ENCODE assay signal across 19 cellular contexts in the genomic region with DNA sequence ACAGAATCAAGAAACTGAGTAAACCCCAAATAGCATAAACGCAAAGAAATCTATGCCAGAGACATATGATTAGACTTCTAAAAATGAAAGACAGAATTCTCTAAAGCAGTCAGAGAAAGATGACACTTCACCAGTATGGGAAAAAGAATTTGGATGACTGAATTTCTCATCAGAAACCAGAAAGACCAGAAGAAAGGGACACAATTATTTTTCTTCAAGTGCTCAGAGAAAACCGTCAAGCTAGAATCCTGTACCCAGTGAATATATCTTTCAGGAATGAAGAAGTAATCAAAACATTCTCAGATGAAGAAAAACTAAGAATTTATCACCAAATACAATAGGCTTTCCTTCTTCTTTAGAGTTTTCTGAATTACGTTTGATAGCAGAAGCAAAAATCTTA. TPM values are rescaled to one million over a fixed set of nuclear protein-coding genes. Genes with fewer than 3 reads are reported as not detected.
A peak's percentile ranks its signal among the peaks of the same experiment; 100 is the strongest.
DNase-seq lines count a peak whose midpoint lies in the region; ATAC-seq and TF ChIP-seq lines count a peak whose summit lies in the region.
"Had no signal": no experiment of that assay in that cellular context is flagged by ENCODE, and none has a peak within 500 bp of the region (broad histone marks: within the 10 kb centered on the region; RNA-seq: fewer than 3 reads in every experiment).

No MANE protein-coding gene starts in this region.

- H4K91ac ChIP-seq in IMR-90 (ENCODE audit: insufficient read depth, low read depth, low read length), result no peak overlapping the region

- intact Hi-C loops in IMR-90 (cut with micrococcal nuclease) (no loop called here), OCI-LY7 (cut with micrococcal nuclease; ENCODE audit: unreplicated experiment) (no loop called here), left ventricle myocardium superior (cut with micrococcal nuclease) (no loop called here), psoas muscle (cut with DNase I) (no loop called here)
- intact Hi-C loops in dendritic cell treated with granulocyte-macrophage colony-stimulating factor and Interleukin-4, amounts not matched to agents 40 ng/mL and 50 ng/mL, for 4 days (cut with micrococcal nuclease), result no loop called here

- POLR2A ChIA-PET in IMR-90 (lab: Charles Lee; ENCODE audit: unreplicated experiment), result no interaction called here
- POLR2A ChIA-PET in OCI-LY7 (lab: Charles Lee), result interaction anchor here (1.0 to 1.1 kb wide), 2 partner anchors 13 to 23 kb away, joined by 3 read pairs; no protein-coding TSS in a partner anchor

- H3K27ac ChIP-seq in IMR-90 (ENCODE audit: insufficient read depth, low read length), result no peak overlapping the region
- H3K27ac ChIP-seq in OCI-LY7 (ENCODE audit: low read depth, low read length, poor library complexity, severe bottlenecking), result no peak overlapping the region
- H3K27ac ChIP-seq in psoas muscle, result no peak overlapping the region

- no peak overlapping the region for H2BK15ac ChIP-seq in IMR-90 (ENCODE audit: low read depth, low read length)

- H2AK9ac ChIP-seq in IMR-90 (replicated peaks; ENCODE audit: low read depth, low read length, poor library complexity), result no peak overlapping the region

- H3K27me3 ChIP-seq in IMR-90 (ENCODE audit: control insufficient read depth, insufficient read depth, low read length), result no peaks in the 10 kb centered on the region
- no peaks in the 10 kb centered on the region for H3K27me3 ChIP-seq in psoas muscle (ENCODE audit: insufficient read depth in 3 of 3, low read length in 2 of 3)

- no peaks in the 10 kb centered on the region for H3K9me3 ChIP-seq in IMR-90 (ENCODE audit: control insufficient read depth, insufficient read depth, low read length)
- H3K9me3 ChIP-seq in OCI-LY7 (ENCODE audit: low read length), result no peaks in the 10 kb centered on the region
- no peaks in the 10 kb centered on the region for H3K9me3 ChIP-seq in psoas muscle

- H3K36me3 Mint-ChIP-seq in dendritic cell treated with granulocyte-macrophage colony-stimulating factor and Interleukin-4, amounts not matched to agents 40 ng/mL and 50 ng/mL, for 4 days (ENCODE audit: low read depth), result peaks cover 53% of the 10 kb centered on the region
- peaks cover 27% of the 10 kb centered on the region for H3K36me3 Mint-ChIP-seq in type B pancreatic cell

- peaks cover 41% of the 10 kb centered on the region for H3K4me1 Mint-ChIP-seq in dendritic cell treated with granulocyte-macrophage colony-stimulating factor and Interleukin-4, amounts not matched to agents 40 ng/mL and 50 ng/mL, for 4 days (ENCODE audit: low read depth)
- H3K4me1 Mint-ChIP-seq in type B pancreatic cell (ENCODE audit: unreplicated experiment), result no peaks in the 10 kb centered on the region

- H2AFZ ChIP-seq in IMR-90 (replicated peaks; ENCODE audit: low read length, poor library complexity) (no peak overlapping the region), OCI-LY7 (ENCODE audit: low read length) (no peak overlapping the region)
- H2AFZ ChIP-seq: GM23338 had no signal

- H3K4me2 ChIP-seq in IMR-90 (ENCODE audit: low read depth, low read length) (no peak overlapping the region), OCI-LY7 (ENCODE audit: low read length) (no peak overlapping the region)
- H3K4me2 ChIP-seq: GM23338 had no signal

- H3K23ac ChIP-seq in IMR-90 (ENCODE audit: low read depth, low read length), result no peak overlapping the region

- dilution Hi-C loops in IMR-90 (cut with HindIII; ENCODE audit: low sequenced_read_pairs, unreplicated experiment), result no loop called here

- no peaks in the 10 kb centered on the region for H3K27me3 Mint-ChIP-seq in dendritic cell treated with granulocyte-macrophage colony-stimulating factor and Interleukin-4, amounts not matched to agents 40 ng/mL and 50 ng/mL, for 4 days
- no peaks in the 10 kb centered on the region for H3K27me3 Mint-ChIP-seq in type B pancreatic cell
- H3K27me3 Mint-ChIP-seq: CD4-positive, alpha-beta memory T cell had no signal

- H3K4me1 ChIP-seq in IMR-90 (ENCODE audit: control insufficient read depth, insufficient read depth, low read length) (no peaks in the 10 kb centered on the region), OCI-LY7 (ENCODE audit: insufficient read depth, low read length, poor library complexity, severe bottlenecking) (peaks cover 10% of the 10 kb centered on the region), psoas muscle (no peaks in the 10 kb centered on the region)

- no peak overlapping the region for H3K18ac ChIP-seq in IMR-90 (ENCODE audit: low read depth, low read length)

- H3K4ac ChIP-seq in IMR-90 (ENCODE audit: low read depth, low read length), result no peak overlapping the region

- H2AK5ac ChIP-seq in IMR-90 (ENCODE audit: low read depth, low read length), result no peak overlapping the region

- H3K9ac ChIP-seq in IMR-90 (ENCODE audit: low read depth, low read length), result no peak overlapping the region

- ATAC-seq in IMR-90 (ENCODE audit: low read depth) (peak; percentile 57), left ventricle myocardium superior (no peak), psoas muscle (no peak)
- ATAC-seq: GM23338, HCT116 had no signal

- no peak overlapping the region for H3K56ac ChIP-seq in IMR-90 (ENCODE audit: extremely low read depth, insufficient read depth, low read length)

- TF ChIP-seq CTCF in IMR-90 (conservative IDR thresholded peaks at IDR 0.05; ENCODE audit: low read depth, low read length), result no peak
- TF ChIP-seq CTCF in OCI-LY7 (conservative IDR thresholded peaks at IDR 0.05; ENCODE audit: low read length), result no peak
- no peak for TF ChIP-seq CTCF in type B pancreatic cell (conservative IDR thresholded peaks at IDR 0.05)
- no peak for TF ChIP-seq CTCF in psoas muscle (IDR thresholded peaks at IDR 0.05)

- H2BK20ac ChIP-seq in IMR-90 (ENCODE audit: low read depth, low read length), result no peak overlapping the region

- CTCF ChIA-PET in IMR-90 (lab: Yijun Ruan, JAX), result interaction anchor here (0.6 kb wide), 1 partner anchor 230 kb away, joined by 4 read pairs; no protein-coding TSS in a partner anchor
- CTCF ChIA-PET in OCI-LY7 (lab: Charles Lee; ENCODE audit: unreplicated experiment), result no interaction called here

- in situ Hi-C loops in IMR-90 (cut with MboI; ENCODE audit: low sequenced_read_pairs), result no loop called here

- H2BK120ac ChIP-seq in IMR-90 (ENCODE audit: low read depth, low read length), result no peak overlapping the region

- H3K9me3 Mint-ChIP-seq in dendritic cell treated with granulocyte-macrophage colony-stimulating factor and Interleukin-4, amounts not matched to agents 40 ng/mL and 50 ng/mL, for 4 days, result no peaks in the 10 kb centered on the region
- peaks cover 4% of the 10 kb centered on the region for H3K9me3 Mint-ChIP-seq in type B pancreatic cell
- H3K9me3 Mint-ChIP-seq: CD4-positive, alpha-beta memory T cell; GM23338; H9 had no signal

- no peaks in the 10 kb centered on the region for H3K79me2 ChIP-seq in OCI-LY7 (ENCODE audit: insufficient read depth, low read depth, low read length)

- DNase-seq in IMR-90 (peak; percentile 16), OCI-LY7 (ENCODE audit: low spot score) (no peak), type B pancreatic cell (ENCODE audit: extremely low spot score, unreplicated experiment) (no peak), left ventricle myocardium superior (no peak), psoas muscle (no peak)
- DNase-seq: C1 segment of cervical spinal cord; Calu3; CD4-positive, alpha-beta memory T cell; COR-L47; DMS53; DMS79 treated with DMSO at 0.1 percent for 48 hours; GF-D8; H9 had no signal

- H3K14ac ChIP-seq in IMR-90 (replicated peaks; ENCODE audit: low read depth, low read length), result no peak overlapping the region

- no peak for TF ChIP-seq POLR2A in IMR-90 (IDR thresholded peaks at IDR 0.05; ENCODE audit: low read depth, low read length)

- no peaks in the 10 kb centered on the region for H3K79me1 ChIP-seq in IMR-90 (ENCODE audit: low read depth in 1 of 2, low read length in 2 of 2)

- H2BK5ac ChIP-seq in IMR-90 (ENCODE audit: low read depth, low read length, poor library complexity, severe bottlenecking), result no peak overlapping the region

- H3K36me3 ChIP-seq in IMR-90 (ENCODE audit: control insufficient read depth, insufficient read depth, low read length) (peaks cover 27% of the 10 kb centered on the region), OCI-LY7 (ENCODE audit: insufficient read depth, low read length) (peaks cover 39% of the 10 kb centered on the region), psoas muscle (ENCODE audit: insufficient read depth in 1 of 2, low read depth in 1 of 2) (peaks cover 3 to 28% of the 10 kb centered on the region in 2 donors)

- peak overlapping the region; percentile 62 for H3K27ac Mint-ChIP-seq in dendritic cell treated with granulocyte-macrophage colony-stimulating factor and Interleukin-4, amounts not matched to agents 40 ng/mL and 50 ng/mL, for 4 days
- peak overlapping the region; percentile 78 for H3K27ac Mint-ChIP-seq in type B pancreatic cell
- H3K27ac Mint-ChIP-seq: CD4-positive, alpha-beta memory T cell; GM23338; H9 had no signal

- TF ChIP-seq RAD21 in IMR-90 (IDR thresholded peaks at IDR 0.05; ENCODE audit: low read length), result no peak

- BruUV-seq in IMR-90 (replicated peaks; lab: Mats Ljungman, UMichigan) (no TSS peak), OCI-LY7 (replicated peaks; lab: Mats Ljungman, UMichigan) (TSS peak; percentile 20)

- WGBS in IMR-90 (ENCODE audit: extremely low coverage in 2 of 2, insufficient read length in 1 of 2), 2 experiments, result no CpG with 5 or more reads among the region's 3 CpGs
- 96 to 99% (median 97%) methylated on average over 3 of the region's 3 CpGs for WGBS in psoas muscle, 3 donors

- no peak overlapping the region for H4K8ac ChIP-seq in IMR-90 (ENCODE audit: low read depth in 2 of 2, low read length in 2 of 2)

- H4K20me1 ChIP-seq in IMR-90 (ENCODE audit: insufficient read depth, low read length) (no peaks in the 10 kb centered on the region; the same call in 1 of the 2 replicates), OCI-LY7 (ENCODE audit: insufficient read depth, low read length) (no peaks in the 10 kb centered on the region)

- H3K9me1 ChIP-seq in IMR-90 (ENCODE audit: insufficient read depth, low read length), result peaks cover 3% of the 10 kb centered on the region

- H3K4me3 ChIP-seq in IMR-90 (ENCODE audit: insufficient read depth, low read depth, low read length) (no peak overlapping the region), OCI-LY7 (ENCODE audit: low read depth, low read length, poor library complexity, severe bottlenecking) (no peak overlapping the region), psoas muscle (no peak overlapping the region)
- H3K4me3 ChIP-seq: GM23338 had no signal

- H3K4me3 Mint-ChIP-seq in dendritic cell treated with granulocyte-macrophage colony-stimulating factor and Interleukin-4, amounts not matched to agents 40 ng/mL and 50 ng/mL, for 4 days, result no peak overlapping the region
- H3K4me3 Mint-ChIP-seq in type B pancreatic cell, result peak overlapping the region; percentile 18
- H3K4me3 Mint-ChIP-seq: CD4-positive, alpha-beta memory T cell; GM23338; H9 had no signal

- H4K5ac ChIP-seq in IMR-90 (ENCODE audit: low read depth, low read length), result no peak overlapping the region

- H3K9me2 ChIP-seq in OCI-LY7 (ENCODE audit: insufficient read depth, low read length), result no peaks in the 10 kb centered on the region

RNA-seq across cellular contexts. Expression of gene ESPNL, which starts 14.2 kb away (rescaled TPM):
- 1.4 and 2.0 TPM in 2 replicates for total RNA-seq in IMR-90 (2012; rRNA removed)
- 2.0 and 2.6 TPM in 2 replicates for polyA plus RNA-seq in IMR-90 (2012; rRNA removed)
- polyA plus RNA-seq in IMR-90 (2012; cell fraction: cytosol; rRNA removed), result 3.2 and 3.7 TPM in 2 replicates
- polyA plus RNA-seq in IMR-90 (2012; cell fraction: nucleus; rRNA removed; ENCODE audit: low replicate concordance), result 2.9 and 9.5 TPM in 2 replicates
- total RNA-seq in OCI-LY7 (2014; rRNA removed; shearing (Covaris generic)), result 7.6 and 7.7 TPM in 2 replicates
- total RNA-seq in OCI-LY7 (2022), result 3.4 and 5.0 TPM in 2 replicates
- 0.12 and 0.24 TPM in 2 replicates for total RNA-seq in type B pancreatic cell (ENCODE audit: low replicate concordance)
- total RNA-seq in left ventricle myocardium superior, result not detected
- total RNA-seq in psoas muscle, result under 1 TPM in 3 of 4 donors, not detected in 1; 0.17 to 0.32 (median 0.22) TPM
- under 1 TPM; 0.04 to 0.14 (median 0.12) TPM for polyA plus RNA-seq in psoas muscle
- total RNA-seq: A172, H4 had no signal
- polyA plus RNA-seq: CD4-positive, alpha-beta memory T cell had no signal

RNA-seq across cellular contexts. Expression of gene SCLY, which starts 25.1 kb away (rescaled TPM):
- 8.6 and 12.2 TPM in 2 replicates for total RNA-seq in IMR-90 (2012; rRNA removed)
- polyA plus RNA-seq in IMR-90 (2012; rRNA removed), result 10.5 and 11.5 TPM in 2 replicates
- polyA plus RNA-seq in IMR-90 (2012; cell fraction: cytosol; rRNA removed), result 6.0 and 9.5 TPM in 2 replicates
- polyA plus RNA-seq in IMR-90 (2012; cell fraction: nucleus; rRNA removed; ENCODE audit: low replicate concordance), result 17.5 and 22.5 TPM in 2 replicates
- 39.3 and 41.7 TPM in 2 replicates for total RNA-seq in OCI-LY7 (2014; rRNA removed; shearing (Covaris generic))
- 29.9 and 31.2 TPM in 2 replicates for total RNA-seq in OCI-LY7 (2022)
- 21.4 and 34.5 TPM in 2 replicates for total RNA-seq in type B pancreatic cell (ENCODE audit: low replicate concordance)
- total RNA-seq in left ventricle myocardium superior, result 14.7 TPM
- total RNA-seq in psoas muscle, result 10 to 100 TPM in 1 of 4 donors, 1 to 10 TPM in 3; 4.8 to 10.1 (median 7.4) TPM
- polyA plus RNA-seq in psoas muscle, result 1 to 10 TPM; 4.6 to 8.8 (median 6.5) TPM

RNA-seq across cellular contexts. Expression of gene KLHL30, which starts 52.6 kb away (rescaled TPM):
- total RNA-seq in IMR-90 (2012; rRNA removed) (under 0.01 TPM in 1 of 2 replicates, not detected in the other), OCI-LY7 (2022) (1.7 and 1.9 TPM in 2 replicates), type B pancreatic cell (ENCODE audit: low replicate concordance) (0.07 TPM in 1 of 2 replicates, not detected in the other), left ventricle myocardium superior (22.0 TPM), psoas muscle (100 to 1,000 TPM in 3 of 4 donors, 10 to 100 TPM in 1; 82.1 to 175 (median 153) TPM)
- polyA plus RNA-seq in IMR-90 (2012; rRNA removed) (0.03 TPM in 2 replicates), psoas muscle (100 to 1,000 TPM in 1 of 3 donors, 10 to 100 TPM in 2; 67.7 to 121 (median 91.7) TPM)
- polyA plus RNA-seq in IMR-90 (2012; cell fraction: cytosol; rRNA removed), result 0.02 and 0.08 TPM in 2 replicates
- 0.06 and 0.14 TPM in 2 replicates for polyA plus RNA-seq in IMR-90 (2012; cell fraction: nucleus; rRNA removed; ENCODE audit: low replicate concordance)
- total RNA-seq in OCI-LY7 (2014; rRNA removed; shearing (Covaris generic)), result 0.03 and 0.09 TPM in 2 replicates
- total RNA-seq: A673; CD4-positive, alpha-beta memory T cell; H4; H9 had no signal
- polyA plus RNA-seq: CD4-positive, alpha-beta memory T cell; GM23338 had no signal
